Comparison of ENCODE assay signal across 12 cellular contexts in genomic region chr22:42075277-42075676, GRCh38. TPM values are rescaled to one million over a fixed set of nuclear protein-coding genes. Genes with fewer than 3 reads are reported as not detected.
DNase-seq lines count a peak whose midpoint lies in the region; ATAC-seq and TF ChIP-seq lines count a peak whose summit lies in the region.
"Had no signal": no experiment of that assay in that cellular context is flagged by ENCODE, and none has a peak within 500 bp of the region (broad histone marks: within the 10 kb centered on the region; RNA-seq: fewer than 3 reads in every experiment).

No MANE protein-coding gene starts in this region.

- peaks cover 6 to 9% of the 10 kb centered on the region in 2 donors for H3K4me1 ChIP-seq in esophagus (ENCODE audit: control insufficient read depth in 2 of 2, insufficient read depth in 2 of 2, low read length in 1 of 2)

- H3K4me3 ChIP-seq in AG09309 (ENCODE audit: control insufficient read depth, low read depth, low read length) (peak overlapping the region; percentile 81), esophagus (ENCODE audit: low read depth in 1 of 2, low read length in 2 of 2) (no peak overlapping the region)

- H3K27me3 ChIP-seq in esophagus (ENCODE audit: control insufficient read depth in 1 of 2, insufficient read depth in 2 of 2, low read length in 2 of 2), result no peaks in the 10 kb centered on the region

- 89 to 96% methylated on average over 3 of the region's 3 CpGs for WGBS in esophagus, 2 donors

- TF ChIP-seq CTCF in AG09309 (IDR thresholded peaks at IDR 0.05; ENCODE audit: control insufficient read depth, insufficient read depth, low read depth, low read length, missing control alignments) (no peak), HFFc6 (IDR thresholded peaks at IDR 0.05) (no peak), progenitor cell of endocrine pancreas (IDR thresholded peaks at IDR 0.05; ENCODE audit: unreplicated experiment) (no peak), chondrocyte (IDR thresholded peaks at IDR 0.05) (no peak)

- H3K9me3 Mint-ChIP-seq in HFFc6, result no peaks in the 10 kb centered on the region
- no peaks in the 10 kb centered on the region for H3K9me3 Mint-ChIP-seq in progenitor cell of endocrine pancreas (ENCODE audit: low read depth)
- H3K9me3 Mint-ChIP-seq in chondrocyte (ENCODE audit: low read depth), result no peaks in the 10 kb centered on the region
- H3K9me3 Mint-ChIP-seq: nephron progenitor cell had no signal

- peaks cover 0 to 3% of the 10 kb centered on the region in 2 donors for H3K36me3 ChIP-seq in esophagus (ENCODE audit: control insufficient read depth in 2 of 2, insufficient read depth in 2 of 2, low read length in 1 of 2)

- intact Hi-C loops in left colon (cut with DNase I, micrococcal nuclease), result no loop called here

- DNase-seq in AG09309 (ENCODE audit: low read depth) (no peak), HFFc6 (no peak), progenitor cell of endocrine pancreas (ENCODE audit: low spot score, unreplicated experiment) (no peak), NCI-H1092 treated with DMSO at 0.1 percent for 48 hours (lab: John Stamatoyannopoulos, UW) (no peak), chondrocyte (ENCODE audit: low spot score) (no peak), left colon (no peak)
- DNase-seq: NCI-H2107, nephron progenitor cell had no signal

- peaks cover 43% of the 10 kb centered on the region for H3K4me1 Mint-ChIP-seq in HFFc6 (ENCODE audit: low read depth)
- H3K4me1 Mint-ChIP-seq in progenitor cell of endocrine pancreas (ENCODE audit: low read depth), result peaks cover 18% of the 10 kb centered on the region
- peaks cover 21% of the 10 kb centered on the region for H3K4me1 Mint-ChIP-seq in chondrocyte (ENCODE audit: low read depth)

- no peaks in the 10 kb centered on the region for H3K9me3 ChIP-seq in esophagus (ENCODE audit: control insufficient read depth in 2 of 2, insufficient read depth in 1 of 2, low read depth in 1 of 2, low read length in 1 of 2)

- peak overlapping the region; percentile 67 to 82 for H3K27ac ChIP-seq in esophagus (ENCODE audit: low read depth in 2 of 2, low read length in 1 of 2)

- H3K36me3 Mint-ChIP-seq in HFFc6 (ENCODE audit: low read depth) (peaks cover 10% of the 10 kb centered on the region), progenitor cell of endocrine pancreas (ENCODE audit: insufficient read depth) (no peaks in the 10 kb centered on the region), chondrocyte (ENCODE audit: low read depth) (no peaks in the 10 kb centered on the region)

- H3K4me3 Mint-ChIP-seq in HFFc6 (peak overlapping the region; percentile 73), progenitor cell of endocrine pancreas (ENCODE audit: low read depth) (no peak overlapping the region), chondrocyte (ENCODE audit: unreplicated experiment) (no peak overlapping the region)
- H3K4me3 Mint-ChIP-seq: nephron progenitor cell had no signal

- H3K27me3 Mint-ChIP-seq in HFFc6 (ENCODE audit: insufficient read depth) (peaks cover 8% of the 10 kb centered on the region), progenitor cell of endocrine pancreas (peaks cover 4% of the 10 kb centered on the region), chondrocyte (ENCODE audit: low read depth) (no peaks in the 10 kb centered on the region)

- ATAC-seq in left colon, result no peak
- no peak for ATAC-seq in GM18502 (IDR thresholded peaks at IDR 0.05; ENCODE audit: poor library complexity, unreplicated experiment)
- ATAC-seq: esophagus mucosa, SK-N-SH treated with all-trans-retinoic acid at 6 μM for 48 hours had no signal

- peak overlapping the region; percentile 86 for H3K27ac Mint-ChIP-seq in HFFc6
- H3K27ac Mint-ChIP-seq in progenitor cell of endocrine pancreas, result peak overlapping the region; percentile 51
- H3K27ac Mint-ChIP-seq in chondrocyte (ENCODE audit: unreplicated experiment), result no peak overlapping the region
- H3K27ac Mint-ChIP-seq: nephron progenitor cell had no signal

RNA-seq across cellular contexts. Expression of gene PHETA2, which starts 1.2 kb away (rescaled TPM):
- total RNA-seq in HFFc6 (2021; fragmentation: NEBNext Ultra II Directional; extraction: Animal tissue kit (Norgen Biotek cat#: 25700)), result 10 to 100 TPM in 2 of 6 experiments, 1 to 10 TPM in 4; 7.4 to 12.5 (median 7.6) TPM
- polyA plus RNA-seq in esophagus, result 10 to 100 TPM in 1 of 2 donors, 1 to 10 TPM in 1; 6.1 to 10.0 TPM
- total RNA-seq in progenitor cell of endocrine pancreas (5.2 and 6.1 TPM in 2 replicates), chondrocyte (1.4 to 2.2 TPM in 2 of 3 replicates, not detected in the other), left colon (10 to 100 TPM; 12.9 to 13.9 TPM)

RNA-seq across cellular contexts. Expression of gene SMDT1, which starts 4.2 kb away (rescaled TPM):
- 10 to 100 TPM; 46.8 to 55.4 (median 51.7) TPM for total RNA-seq in HFFc6 (2021; fragmentation: NEBNext Ultra II Directional; extraction: Animal tissue kit (Norgen Biotek cat#: 25700))
- polyA plus RNA-seq in esophagus, result 100 to 1,000 TPM; 111 to 116 TPM
- 71.7 and 78.8 TPM in 2 replicates for total RNA-seq in progenitor cell of endocrine pancreas
- total RNA-seq in chondrocyte, result 54.1 to 56.1 TPM (median 55.0 TPM) in 3 replicates
- 100 to 1,000 TPM; 145 to 148 TPM for total RNA-seq in left colon

RNA-seq across cellular contexts. Expression of gene NAGA, which starts 4.7 kb away (rescaled TPM):
- total RNA-seq in HFFc6 (2021; fragmentation: NEBNext Ultra II Directional; extraction: Animal tissue kit (Norgen Biotek cat#: 25700)), result 10 to 100 TPM; 19.5 to 24.4 (median 21.7) TPM
- 10 to 100 TPM in 1 of 2 donors, 1 to 10 TPM in 1; 6.9 to 12.3 TPM for polyA plus RNA-seq in esophagus
- 16.9 and 17.2 TPM in 2 replicates for total RNA-seq in progenitor cell of endocrine pancreas
- 17.1 to 20.2 TPM (median 18.9 TPM) in 3 replicates for total RNA-seq in chondrocyte
- total RNA-seq in left colon, result 10 to 100 TPM; 38.3 to 38.5 TPM

RNA-seq across cellular contexts. Expression of gene NDUFA6, which starts 15.3 kb away (rescaled TPM):
- 10 to 100 TPM; 69.6 to 90.2 (median 81.9) TPM for total RNA-seq in HFFc6 (2021; fragmentation: NEBNext Ultra II Directional; extraction: Animal tissue kit (Norgen Biotek cat#: 25700))
- polyA plus RNA-seq in esophagus, result 100 to 1,000 TPM in 1 of 2 donors, 10 to 100 TPM in 1; 93.3 to 107 TPM
- 66.2 and 73.4 TPM in 2 replicates for total RNA-seq in progenitor cell of endocrine pancreas
- total RNA-seq in chondrocyte, result 62.2 to 70.7 TPM (median 66.3 TPM) in 3 replicates
- total RNA-seq in left colon, result 100 to 1,000 TPM in 1 of 2 donors, 10 to 100 TPM in 1; 96.2 to 125 TPM

RNA-seq across cellular contexts. Expression of gene CYP2D6, which starts 55.3 kb away (rescaled TPM):
- total RNA-seq in HFFc6 (2021; fragmentation: NEBNext Ultra II Directional; extraction: Animal tissue kit (Norgen Biotek cat#: 25700)), result under 1 TPM in 5 of 6 experiments, not detected in 1; 0.13 to 0.35 (median 0.17) TPM
- 1 to 10 TPM; 1.2 to 6.3 TPM for polyA plus RNA-seq in esophagus
- 8.0 and 10.3 TPM in 2 replicates for total RNA-seq in progenitor cell of endocrine pancreas
- 0.75 to 1.7 TPM (median 0.95 TPM) in 3 replicates for total RNA-seq in chondrocyte
- 1 to 10 TPM; 2.0 to 3.9 TPM for total RNA-seq in left colon
